In the genomic region with DNA sequence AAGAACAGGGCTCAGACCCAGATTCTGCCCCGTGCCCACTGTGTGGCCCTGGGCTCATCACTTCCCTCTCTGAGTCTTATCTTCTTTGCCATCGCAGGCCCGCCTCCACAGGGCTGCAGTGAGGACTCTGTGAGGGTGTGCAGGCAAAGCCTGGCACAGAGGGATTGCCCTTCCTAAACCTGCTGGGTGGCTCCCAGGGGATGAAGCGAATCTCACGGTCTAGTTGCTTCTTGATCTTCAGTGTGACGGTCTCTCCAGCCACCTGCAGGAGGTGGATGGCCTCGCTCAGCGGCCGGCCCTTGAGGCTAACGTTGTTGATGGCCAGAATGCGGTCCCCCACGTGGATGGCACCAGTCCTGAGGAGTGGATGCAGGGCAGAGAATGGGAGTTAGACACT, we compare ENCODE assay signal across 20 cellular contexts. TPM values are rescaled to one million over a fixed set of nuclear protein-coding genes. Genes with fewer than 3 reads are reported as not detected.
DNase-seq lines count a peak whose midpoint lies in the region; ATAC-seq, FAIRE-seq and TF ChIP-seq lines count a peak whose summit lies in the region.
"Had no signal": no experiment of that assay in that cellular context is flagged by ENCODE, and none has a peak within 500 bp of the region (broad histone marks: within the 10 kb centered on the region; RNA-seq: fewer than 3 reads in every experiment).

No MANE protein-coding gene starts in this region.

- BruUV-seq in HepG2 (replicated peaks; lab: Mats Ljungman, UMichigan): no TSS peak

- H2AFZ ChIP-seq in HepG2 (ENCODE audit: low read length): no peak overlapping the region

- POLR2A ChIA-PET in HepG2 (lab: Yijun Ruan, JAX): no interaction called here

- H3K27ac ChIP-seq in HepG2 (ENCODE audit: extremely low read length, insufficient read depth, low read length) (no peak overlapping the region), right lobe of liver (no peak overlapping the region), kidney (ENCODE audit: low read depth in 2 of 2, low read length in 2 of 2) (no peak overlapping the region), left lung (no peak overlapping the region)
- H3K27ac ChIP-seq: left ventricle myocardium inferior, psoas muscle had no signal

- CTCF ChIA-PET in HepG2 (lab: Yijun Ruan, JAX; ENCODE audit: low intra/inter-chr PET ratio, low total read pairs): interaction anchor here (2.5 kb wide), 1 partner anchor 41 kb away, joined by 15 read pairs; no protein-coding TSS in a partner anchor

- FAIRE-seq in HepG2 (lab: Jason Lieb, UNC) (no peak), kidney (lab: Jason Lieb, UNC) (no peak)

- H3K36me3 ChIP-seq in HepG2 (replicated peaks in 1 of 2; ENCODE audit: control insufficient read depth in 1 of 2, insufficient read depth in 2 of 2, low read length in 2 of 2): no peaks in the 10 kb centered on the region
- H3K36me3 ChIP-seq in right lobe of liver: no peaks in the 10 kb centered on the region
- H3K36me3 ChIP-seq in kidney (ENCODE audit: control insufficient read depth in 1 of 2, insufficient read depth in 2 of 2, low read length in 2 of 2): no peaks in the 10 kb centered on the region
- H3K36me3 ChIP-seq in left lung: no peaks in the 10 kb centered on the region

- TF ChIP-seq RAD21 in HepG2 (CRISPR knock-in tag; IDR thresholded peaks at IDR 0.05): no peak

- no peaks in the 10 kb centered on the region for H3K9me3 ChIP-seq in HepG2 (ENCODE audit: low read length)
- H3K9me3 ChIP-seq in right lobe of liver: peaks cover 0 to 3% (median 0%) of the 10 kb centered on the region in 4 donors
- H3K9me3 ChIP-seq in kidney (ENCODE audit: control insufficient read depth in 1 of 2, low read length in 2 of 2): peaks cover 2 to 6% of the 10 kb centered on the region in 2 donors
- peaks cover 0 to 9% of the 10 kb centered on the region in 2 donors for H3K9me3 ChIP-seq in left lung

- no peaks in the 10 kb centered on the region for H3K4me1 ChIP-seq in HepG2 (ENCODE audit: insufficient read depth, low read length)
- H3K4me1 ChIP-seq in right lobe of liver: no peaks in the 10 kb centered on the region
- no peaks in the 10 kb centered on the region for H3K4me1 ChIP-seq in kidney (ENCODE audit: control insufficient read depth in 1 of 2, insufficient read depth in 1 of 2, low read depth in 1 of 2, low read length in 2 of 2)
- H3K4me1 ChIP-seq in left lung: no peaks in the 10 kb centered on the region

- H3K4me3 ChIP-seq in HepG2 (replicated peaks in 1 of 3; ENCODE audit: insufficient read depth in 1 of 3, low read depth in 2 of 3, low read length in 3 of 3): no peak overlapping the region
- H3K4me3 ChIP-seq in right lobe of liver: no peak overlapping the region
- no peak overlapping the region for H3K4me3 ChIP-seq in kidney (ENCODE audit: low read length in 2 of 2)
- no peak overlapping the region for H3K4me3 ChIP-seq in left lung
- H3K4me3 ChIP-seq: left ventricle myocardium inferior, psoas muscle had no signal

- no peak overlapping the region for H3K4me2 ChIP-seq in HepG2 (ENCODE audit: low read depth, low read length)

- no peak for TF ChIP-seq EP300 in HepG2 (IDR thresholded peaks at IDR 0.05; ENCODE audit: low read depth in 2 of 2, low read length in 2 of 2)
- TF ChIP-seq EP300 in HepG2 (CRISPR knock-in tag; IDR thresholded peaks at IDR 0.05; ENCODE audit: borderline replicate concordance): no peak

- no peak for TF ChIP-seq POLR2A in HepG2 (IDR thresholded peaks at IDR 0.05; ENCODE audit: insufficient read depth in 1 of 2, low read depth in 2 of 2, low read length in 2 of 2)
- no peak for TF ChIP-seq POLR2A in right lobe of liver (IDR thresholded peaks at IDR 0.05)

- in situ Hi-C loops in HepG2 (cut with HindIII; ENCODE audit: extremely low pct_ligation_motif_present, low pct_unique_long_range_greater_than_20kb): no loop called here

- WGBS in HepG2 (ENCODE audit: low lambda C conversion rate): 37% methylated on average over 8 of the region's 12 CpGs
- WGBS in right lobe of liver (ENCODE audit: insufficient coverage, low coverage, low lambda C conversion rate, missing lambda C conversion rate): 64% methylated on average over 3 of the region's 12 CpGs

- no peaks in the 10 kb centered on the region for H4K20me1 ChIP-seq in HepG2 (ENCODE audit: insufficient read depth, low read length)

- H3K27me3 ChIP-seq in HepG2 (ENCODE audit: control insufficient read depth in 1 of 2, insufficient read depth in 2 of 2, low read length in 2 of 2) (peaks cover under 1 to 17% of the 10 kb centered on the region in 2 experiments; a peak in 4 of 5 replicates), right lobe of liver (no peaks in the 10 kb centered on the region), left lung (no peaks in the 10 kb centered on the region)

- H3K79me2 ChIP-seq in HepG2 (ENCODE audit: insufficient read depth, low read length): no peaks in the 10 kb centered on the region

- ATAC-seq in HepG2 (no peak), right lobe of liver (no peak), left lung (no peak), GM19455 (IDR thresholded peaks at IDR 0.05; ENCODE audit: unreplicated experiment) (no peak)
- ATAC-seq: psoas muscle had no signal

- H3K9ac ChIP-seq in HepG2 (ENCODE audit: insufficient read depth, low read depth, low read length) (no peak overlapping the region), kidney (ENCODE audit: low read length in 2 of 2) (no peak overlapping the region)

- intact Hi-C loops in HepG2 (cut with micrococcal nuclease; ENCODE audit: unreplicated experiment) (loop anchor here (5.0 kb wide), 1 partner anchor 275 kb away; no protein-coding TSS in a partner anchor), right lobe of liver (cut with DNase I) (no loop called here), kidney (cut with DNase I) (no loop called here), left lung (cut with DNase I) (no loop called here)

- TF ChIP-seq CTCF in HepG2 (CRISPR knock-in tag; IDR thresholded peaks at IDR 0.05) (no peak), right lobe of liver (IDR thresholded peaks at IDR 0.05) (no peak), kidney (IDR thresholded peaks at IDR 0.05; ENCODE audit: borderline replicate concordance, extremely low read depth, insufficient read depth) (no peak), left lung (IDR thresholded peaks at IDR 0.05) (no peak)

- peak; percentile 46 for DNase-seq in DMS53 (lab: John Stamatoyannopoulos, UW)
- DNase-seq in DMS53 treated with DMSO at 0.1 percent for 48 hours (lab: John Stamatoyannopoulos, UW; ENCODE audit: unreplicated experiment): no peak
- no peak for DNase-seq in HepG2 (ENCODE audit: low spot score)
- DNase-seq in right lobe of liver: no peak
- peak; percentile 49 for DNase-seq in kidney
- no peak for DNase-seq in left lung
- DNase-seq in SKM-1 (lab: John Stamatoyannopoulos, UW; ENCODE audit: unreplicated experiment): no peak
- DNase-seq: 8988T; activated CD4-positive, alpha-beta T cell treated with anti-CD3 and anti-CD28 coated beads for 4 hours; activated CD8-positive, alpha-beta memory T cell treated with anti-CD3 and anti-CD28 coated beads, Interleukin-2, amount 50 U/mL, for 4 hours; activated gamma-delta T cell treated with Interleukin-2 at 50 U/mL for 16 hours; left ventricle myocardium inferior; MM.1S; NCI-H187; nephron progenitor cell; SHP77; stimulated activated CD4-positive, alpha-beta T cell treated with anti-CD3 and anti-CD28 coated beads, Interleukin-4, amount 100 ng/mL, for 1 hour had no signal

TF ChIP-seq in HepG2, 621 proteins besides CTCF, POLR2A, EP300 and RAD21:
- no peak for TF ChIP-seq ZNF296 (CRISPR knock-in tag; conservative IDR thresholded peaks at IDR 0.05)
- peak; percentile 27; the same call in 1 of the 2 replicates for TF ChIP-seq ZNF768 (CRISPR knock-in tag; IDR thresholded peaks at IDR 0.05)

RNA-seq across cellular contexts. Expression of a gene that starts 32.8 kb away (rescaled TPM):
- total RNA-seq in HepG2 (2016; rRNA removed; fragmentation: Illumina TruSeq; extraction: Trizol): 0.08 and 0.24 TPM in 2 replicates
- total RNA-seq in HepG2 (2016; cell fraction: cytosol; rRNA removed; fragmentation: Illumina TruSeq; extraction: Trizol; ENCODE audit: low read depth): 0.09 and 0.10 TPM in 2 replicates
- 0.26 TPM in 1 of 2 replicates, not detected in the other for total RNA-seq in HepG2 (2016; cell fraction: insoluble cytoplasmic fraction; rRNA removed; fragmentation: Illumina TruSeq; extraction: Trizol)
- total RNA-seq in HepG2 (2016; cell fraction: membrane; rRNA removed; fragmentation: Illumina TruSeq; extraction: Trizol): 0.09 and 0.55 TPM in 2 replicates
- total RNA-seq in HepG2 (2016; cell fraction: nucleus; rRNA removed; fragmentation: Illumina TruSeq; extraction: Trizol): 0.25 and 0.53 TPM in 2 replicates
- polyA plus RNA-seq in HepG2 (2011; rRNA removed): 0.11 and 0.14 TPM in 2 replicates
- polyA plus RNA-seq in HepG2 (2011; cell fraction: cytosol; rRNA removed): 0.01 and 0.03 TPM in 2 replicates
- polyA plus RNA-seq in HepG2 (2011; cell fraction: nucleus; rRNA removed): 0.36 and 0.40 TPM in 2 replicates
- 0.12 TPM in 2 replicates for polyA plus RNA-seq in HepG2 (2012)
- 0.02 and 0.08 TPM in 2 replicates for polyA plus RNA-seq in HepG2 (2016; cell fraction: cytosol; fragmentation: Illumina TruSeq; extraction: Trizol; ENCODE audit: low read depth)
- not detected in 2 replicates for polyA plus RNA-seq in HepG2 (2016; cell fraction: insoluble cytoplasmic fraction; fragmentation: Illumina TruSeq; extraction: Trizol; ENCODE audit: low read depth)
- polyA plus RNA-seq in HepG2 (2016; cell fraction: membrane; fragmentation: Illumina TruSeq; extraction: Trizol; ENCODE audit: low read depth): 0.14 and 0.16 TPM in 2 replicates
- polyA plus RNA-seq in HepG2 (2016; cell fraction: nucleus; fragmentation: Illumina TruSeq; extraction: Trizol; ENCODE audit: insufficient read depth, low read depth): 0.56 and 0.57 TPM in 2 replicates
- polyA minus RNA-seq in HepG2 (2011; rRNA and poly(A)+ RNA removed; ENCODE audit: low replicate concordance): 0.04 and 0.58 TPM in 2 replicates
- not detected in 2 replicates for polyA minus RNA-seq in HepG2 (2011; cell fraction: cytosol; rRNA and poly(A)+ RNA removed)
- polyA minus RNA-seq in HepG2 (2011; cell fraction: nucleus; rRNA and poly(A)+ RNA removed): 0.12 and 0.26 TPM in 2 replicates
- under 1 TPM in 5 of 6 experiments, not detected in 1; 0.04 to 0.44 (median 0.33) TPM for total RNA-seq in right lobe of liver
- 3.0 TPM for total RNA-seq in kidney
- polyA plus RNA-seq in kidney (ENCODE audit: insufficient read depth, low read depth, low replicate concordance): 3.2 TPM
- 1 to 10 TPM; 1.3 to 1.9 TPM for total RNA-seq in left lung
- total RNA-seq: mononuclear cell had no signal

Comparison
In these comparisons a context has a peak if more than half of its experiments do, and no peak if none do; other contexts are left out.
1. DNase-seq: peak in DMS53 (single experiment) and kidney (single experiment); none in DMS53 treated with DMSO at 0.1 percent for 48 hours (single experiment), HepG2 (single experiment), right lobe of liver (0 of 3), left lung (0 of 2) and SKM-1 (single experiment).